In genomic region chr10:70051878-70052277, GRCh38 we compare ENCODE assay signal across 8 cellular contexts. TPM values are rescaled to one million over a fixed set of nuclear protein-coding genes. Genes with fewer than 3 reads are reported as not detected.
DNase-seq lines count a peak whose midpoint lies in the region; ATAC-seq and TF ChIP-seq lines count a peak whose summit lies in the region.

No MANE protein-coding gene starts in this region.

- no peak for ATAC-seq in GM19452 (IDR thresholded peaks at IDR 0.05; ENCODE audit: unreplicated experiment)
- ATAC-seq in HG02642 (IDR thresholded peaks at IDR 0.05; ENCODE audit: poor library complexity, unreplicated experiment): no peak

- H3K36me3 Mint-ChIP-seq in neural crest cell (ENCODE audit: low read depth): no peaks in the 10 kb centered on the region

- H4K20me1 ChIP-seq in BLaER1 treated with 17β-estradiol and CSF1 and Interleukin-3, amounts not matched to agents 10 nM and 100 nM: peaks cover 0 to 6% (median 0%) of the 10 kb centered on the region in 11 experiments; a peak in 3 of 22 replicates

- TF ChIP-seq CTCF in neural crest cell (conservative IDR thresholded peaks at IDR 0.05): no peak

- DNase-seq in MG63 (no peak), neural crest cell (ENCODE audit: low read depth, low spot score) (no peak), NCI-H69 (lab: John Stamatoyannopoulos, UW) (no peak), NCI-H446 (lab: John Stamatoyannopoulos, UW) (no peak)

- peak overlapping the region in 4 of 11 experiments; percentile 91 to 96 (median 93); a peak in 3 of 22 replicates for H3K9ac ChIP-seq in BLaER1 treated with 17β-estradiol and CSF1 and Interleukin-3, amounts not matched to agents 10 nM and 100 nM

- 0 out of 22 replicates have a peak, but pooled peaks cover 0 to 4% (median 0%) of the 10 kb centered on the region in 11 experiments for H3K36me3 ChIP-seq in BLaER1 treated with 17β-estradiol and CSF1 and Interleukin-3, amounts not matched to agents 10 nM and 100 nM
- H3K36me3 ChIP-seq in MG63 (no peaks in the 10 kb centered on the region), ectodermal cell (ENCODE audit: control insufficient read depth, insufficient read depth, low read length) (no peaks in the 10 kb centered on the region)

- H3K4me2 ChIP-seq in BLaER1 treated with 17β-estradiol and CSF1 and Interleukin-3, amounts not matched to agents 10 nM and 100 nM: peak overlapping the region; percentile 73 to 90 (median 83)

- peaks cover 0 to 4% (median 0%) of the 10 kb centered on the region in 11 experiments; a peak in 1 of 22 replicates for H3K27me3 ChIP-seq in BLaER1 treated with 17β-estradiol and CSF1 and Interleukin-3, amounts not matched to agents 10 nM and 100 nM
- H3K27me3 ChIP-seq in MG63 (peaks cover 23% of the 10 kb centered on the region), ectodermal cell (ENCODE audit: control insufficient read depth, insufficient read depth, low read length, poor library complexity, severe bottlenecking) (peaks cover 34% of the 10 kb centered on the region)

- peak overlapping the region; percentile 98 for H3K27ac Mint-ChIP-seq in neural crest cell (ENCODE audit: unreplicated experiment)

- H3K4me1 ChIP-seq in BLaER1 treated with 17β-estradiol and CSF1 and Interleukin-3, amounts not matched to agents 10 nM and 100 nM: peaks cover 7 to 22% (median 15%) of the 10 kb centered on the region in 10 experiments; a peak in 19 of 20 replicates
- peaks cover 18% of the 10 kb centered on the region for H3K4me1 ChIP-seq in ectodermal cell (ENCODE audit: control insufficient read depth, insufficient read depth, low read length)

- H3K27ac ChIP-seq in BLaER1 treated with 17β-estradiol and CSF1 and Interleukin-3, amounts not matched to agents 10 nM and 100 nM: no peak overlapping the region
- H3K27ac ChIP-seq in ectodermal cell (ENCODE audit: insufficient read depth, low read depth, low read length, poor library complexity, severe bottlenecking): no peak overlapping the region

- peaks cover 13% of the 10 kb centered on the region for H3K27me3 Mint-ChIP-seq in neural crest cell (ENCODE audit: low read depth)

- H3K9me3 Mint-ChIP-seq in neural crest cell: no peaks in the 10 kb centered on the region

- 72 to 79% methylated on average over 5 of the region's 5 CpGs for WGBS in ectodermal cell, 2 experiments

- no peaks in the 10 kb centered on the region for H3K9me3 ChIP-seq in BLaER1 treated with 17β-estradiol and CSF1 and Interleukin-3, amounts not matched to agents 10 nM and 100 nM (replicated peaks in 1 of 11)
- H3K9me3 ChIP-seq in MG63 (no peaks in the 10 kb centered on the region), ectodermal cell (ENCODE audit: control insufficient read depth, low read length) (no peaks in the 10 kb centered on the region)

- H3K4me1 Mint-ChIP-seq in neural crest cell: peaks cover 40% of the 10 kb centered on the region

- peak overlapping the region; percentile 95 for H3K4me3 Mint-ChIP-seq in neural crest cell

- peak overlapping the region; percentile 77 to 93 (median 88); a peak in 14 of 20 replicates for H3K4me3 ChIP-seq in BLaER1 treated with 17β-estradiol and CSF1 and Interleukin-3, amounts not matched to agents 10 nM and 100 nM
- H3K4me3 ChIP-seq in MG63: peak overlapping the region; percentile 62; the same call in 1 of the 2 replicates
- peak overlapping the region; percentile 88 for H3K4me3 ChIP-seq in ectodermal cell (ENCODE audit: insufficient read depth, low read depth, low read length)

RNA-seq across cellular contexts. Expression of gene MACROH2A2, which starts 0.8 kb away (rescaled TPM):
- 15.0 and 16.3 TPM in 2 replicates for total RNA-seq in MG63 (2014; rRNA removed; shearing (Covaris generic); ENCODE audit: low replicate concordance)
- 212 TPM for polyA plus RNA-seq in ectodermal cell (2013, experiment 1 of 4)
- 213 TPM for polyA plus RNA-seq in ectodermal cell (2013, experiment 2 of 4)
- 173 TPM for polyA plus RNA-seq in ectodermal cell (2013, experiment 3 of 4)
- 193 TPM for polyA plus RNA-seq in ectodermal cell (2013, experiment 4 of 4)
- 149 and 155 TPM in 2 replicates for total RNA-seq in neural crest cell
